ENCODE assay signal across 27 cellular contexts in the genomic region with DNA sequence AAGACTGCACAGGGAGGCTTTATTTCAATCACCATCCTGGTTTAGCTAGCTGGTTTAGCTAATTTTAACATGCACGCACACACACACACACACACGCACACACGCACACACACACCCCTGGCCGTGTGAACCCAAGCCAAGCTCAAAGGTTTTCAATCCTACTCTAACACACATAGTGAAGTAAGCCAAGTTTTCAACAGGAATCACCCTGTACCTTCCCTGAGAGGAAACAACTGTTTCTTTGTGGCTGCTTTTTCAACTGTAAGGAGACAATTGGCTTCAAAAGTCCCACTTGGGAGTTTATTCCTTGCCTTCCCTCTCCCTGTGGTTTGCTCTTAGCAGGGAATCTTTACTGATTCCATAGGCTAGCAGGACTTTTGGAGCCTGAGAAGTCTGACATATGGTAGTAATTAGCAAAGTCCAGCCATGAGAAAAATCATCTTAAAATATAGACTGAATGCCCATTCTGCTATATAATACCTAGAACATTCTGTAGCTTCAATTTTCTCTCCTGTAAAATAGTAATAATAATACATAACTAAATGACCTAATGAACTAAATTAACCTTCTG.
"Had no signal": no experiment of that assay in that cellular context is flagged by ENCODE, and none has a peak within 500 bp of the region (broad histone marks: within the 10 kb centered on the region; RNA-seq: fewer than 3 reads in every experiment).

No MANE protein-coding gene starts in this region.

- H3K27ac ChIP-seq: gastroesophageal sphincter, right lobe of liver, testis, uterus had no signal

- ATAC-seq: activated T-cell treated with anti-CD3 and anti-CD28 coated beads, Interleukin-2, amount 50 U/mL, for 4 hours; effector memory CD8-positive, alpha-beta T cell; esophagus mucosa; gastroesophageal sphincter; left ventricle myocardium superior; right lobe of liver; T-helper 17 cell had no signal

- DNase-seq: activated CD4-positive, alpha-beta T cell treated with anti-CD3 and anti-CD28 coated beads for 4 hours; activated CD4-positive, alpha-beta T cell treated with anti-CD3 and anti-CD28 coated beads, Interleukin-2, amount 50 U/mL, for 48 hours; activated CD4-positive, CD25-positive, alpha-beta regulatory T cell; activated CD8-positive, alpha-beta memory T cell treated with anti-CD3 and anti-CD28 coated beads, Interleukin-2, amount 50 U/mL, for 48 hours; activated naive CD4-positive, alpha-beta T cell treated with Interleukin-2 at 50 U/mL for 16 hours; activated naive CD8-positive, alpha-beta T cell treated with anti-CD3 and anti-CD28 coated beads, Interleukin-2, amount 10 ng/mL, durations not matched to agents 7 days and 5 days; activated T-cell treated with anti-CD3 and anti-CD28 coated beads, Interleukin-2, amount 50 U/mL, for 4 hours; amygdala; caudate nucleus; effector memory CD8-positive, alpha-beta T cell; head of caudate nucleus; hypothalamus; left ventricle myocardium superior; mammary epithelial cell; nephron progenitor cell; nucleus accumbens; posterior cingulate gyrus; right lobe of liver; small intestine; stimulated activated CD4-positive, alpha-beta T cell treated with anti-CD3 and anti-CD28 coated beads, Interleukin-4, amount 100 ng/mL, for 1 hour; stimulated activated naive CD4-positive, alpha-beta T cell; T-helper 17 cell; testis; trophoblast cell; uterus had no signal

- H3K9me3 ChIP-seq: gastroesophageal sphincter, right lobe of liver, testis, uterus had no signal

- H3K4me1 ChIP-seq: gastroesophageal sphincter, right lobe of liver, testis, uterus had no signal

- H3K27me3 ChIP-seq: gastroesophageal sphincter, right lobe of liver, testis, uterus had no signal

- H3K4me3 ChIP-seq: gastroesophageal sphincter, right lobe of liver, testis, uterus had no signal

- H3K36me3 ChIP-seq: gastroesophageal sphincter, right lobe of liver, uterus had no signal
